12 cellular contexts compared by ENCODE assay signal in genomic region chr4:7021930-7022658, GRCh38. TPM values are rescaled to one million over a fixed set of nuclear protein-coding genes. Genes with fewer than 3 reads are reported as not detected.
DNase-seq lines count a peak whose midpoint lies in the region; ATAC-seq and TF ChIP-seq lines count a peak whose summit lies in the region.
"Had no signal": no experiment of that assay in that cellular context is flagged by ENCODE, and none has a peak within 500 bp of the region (broad histone marks: within the 10 kb centered on the region; RNA-seq: fewer than 3 reads in every experiment).

No MANE protein-coding gene starts in this region.

- POLR2A ChIA-PET in HEK293T (lab: Yijun Ruan, JAX), result no interaction called here

- no peaks in the 10 kb centered on the region for H3K27me3 Mint-ChIP-seq in activated naive CD4-positive, alpha-beta T cell treated with anti-CD3 and anti-CD28 coated beads for 36 hours (ENCODE audit: low read depth)

- no peaks in the 10 kb centered on the region for H3K9me3 Mint-ChIP-seq in activated naive CD4-positive, alpha-beta T cell treated with anti-CD3 and anti-CD28 coated beads for 36 hours

- CTCF ChIA-PET in activated naive CD4-positive, alpha-beta T cell treated with anti-CD3 and anti-CD28 coated beads for 36 hours (lab: Charles Lee), result interaction anchor here (0.6 kb wide), 2 partner anchors 146 to 305 kb away, joined by 3 to 4 read pairs; no protein-coding TSS in a partner anchor
- CTCF ChIA-PET in HEK293T (lab: Yijun Ruan, JAX), result no interaction called here

- peak overlapping the region; percentile 92 for H3K27ac ChIP-seq in epithelial cell of prostate

- peak; percentile 99 for DNase-seq in EL
- peak; percentile 98 for DNase-seq in RPMI7951 (ENCODE audit: low read depth)
- no peak for DNase-seq in epithelial cell of prostate (ENCODE audit: low read depth, low spot score)
- DNase-seq in non-pigmented ciliary epithelial cell (ENCODE audit: low read depth), result peak; percentile 40
- no peak for DNase-seq in activated naive CD4-positive, alpha-beta T cell treated with anti-CD3 and anti-CD28 coated beads for 36 hours
- no peak for DNase-seq in stimulated activated CD4-positive, alpha-beta T cell treated with anti-CD3 and anti-CD28 coated beads, Interleukin-2, amount 100 ng/mL, for 48 hours
- DNase-seq in HEK293T (ENCODE audit: extremely low spot score), result no peak
- DNase-seq: caudate nucleus, NCI-H1436 treated with DMSO at 0.1 percent for 48 hours, occipital lobe, SHP77 had no signal

- ATAC-seq in GM21529 (IDR thresholded peaks at IDR 0.05; ENCODE audit: unreplicated experiment), result no peak

- H3K4me3 Mint-ChIP-seq in activated naive CD4-positive, alpha-beta T cell treated with anti-CD3 and anti-CD28 coated beads for 36 hours, result no peak overlapping the region

- H3K36me3 Mint-ChIP-seq in activated naive CD4-positive, alpha-beta T cell treated with anti-CD3 and anti-CD28 coated beads for 36 hours (ENCODE audit: low read depth), result peaks cover 10% of the 10 kb centered on the region

- intact Hi-C loops in activated naive CD4-positive, alpha-beta T cell treated with anti-CD3 and anti-CD28 coated beads for 36 hours (cut with micrococcal nuclease), result no loop called here

- no peaks in the 10 kb centered on the region for H3K4me1 Mint-ChIP-seq in activated naive CD4-positive, alpha-beta T cell treated with anti-CD3 and anti-CD28 coated beads for 36 hours (ENCODE audit: low read depth)

- no peak overlapping the region for H3K27ac Mint-ChIP-seq in activated naive CD4-positive, alpha-beta T cell treated with anti-CD3 and anti-CD28 coated beads for 36 hours

TF ChIP-seq in HEK293T, 16 proteins besides CTCF, POLR2A, EP300 and RAD21:
- no peak for TF ChIP-seq CTBP1 (IDR thresholded peaks at IDR 0.05; ENCODE audit: borderline replicate concordance)
- TF ChIP-seq PKNOX1 (IDR thresholded peaks at IDR 0.05), result no peak
- no peak for TF ChIP-seq ZNF384 (IDR thresholded peaks at IDR 0.05)
- no peak for TF ChIP-seq BHLHE40 (IDR thresholded peaks at IDR 0.05; ENCODE audit: borderline replicate concordance)
- TF ChIP-seq FOXA1 (IDR thresholded peaks at IDR 0.05), result no peak
- no peak for TF ChIP-seq NFRKB (IDR thresholded peaks at IDR 0.05)
- TF ChIP-seq SP1 (IDR thresholded peaks at IDR 0.05), result no peak
- no peak for TF ChIP-seq HDGF (IDR thresholded peaks at IDR 0.05; ENCODE audit: borderline replicate concordance)
- TF ChIP-seq FOXM1 (IDR thresholded peaks at IDR 0.05; ENCODE audit: borderline replicate concordance), result no peak
- no peak for TF ChIP-seq ELF4 (IDR thresholded peaks at IDR 0.05)
- no peak for TF ChIP-seq FOXK2 (IDR thresholded peaks at IDR 0.05)
- TF ChIP-seq LEF1 (IDR thresholded peaks at IDR 0.05; ENCODE audit: borderline replicate concordance), result no peak
- no peak for TF ChIP-seq ARNT (IDR thresholded peaks at IDR 0.05)
- TF ChIP-seq L3MBTL2 (conservative IDR thresholded peaks at IDR 0.05), result no peak

RNA-seq across cellular contexts. Expression of gene TADA2B, which starts 21.1 kb away (rescaled TPM):
- 4.7 and 5.8 TPM in 2 replicates for total RNA-seq in RPMI7951 (2014; rRNA removed; shearing (Covaris generic))
- total RNA-seq in activated naive CD4-positive, alpha-beta T cell treated with anti-CD3 and anti-CD28 coated beads for 36 hours, result 1 to 10 TPM; 8.2 to 9.9 TPM

RNA-seq across cellular contexts. Expression of gene GRPEL1, which starts 45.8 kb away (rescaled TPM):
- total RNA-seq in RPMI7951 (2014; rRNA removed; shearing (Covaris generic)), result 31.5 and 32.1 TPM in 2 replicates
- total RNA-seq in activated naive CD4-positive, alpha-beta T cell treated with anti-CD3 and anti-CD28 coated beads for 36 hours, result 10 to 100 TPM; 53.7 to 53.9 TPM

Comparison
In these comparisons a context has a peak if more than half of its experiments do, and no peak if none do; other contexts are left out.
1. DNase-seq: peak in EL (single experiment), RPMI7951 (single experiment) and non-pigmented ciliary epithelial cell (single experiment); none in epithelial cell of prostate (single experiment), activated naive CD4-positive, alpha-beta T cell treated with anti-CD3 and anti-CD28 coated beads for 36 hours (single experiment), stimulated activated CD4-positive, alpha-beta T cell treated with anti-CD3 and anti-CD28 coated beads, Interleukin-2, amount 100 ng/mL, for 48 hours (0 of 2) and HEK293T (single experiment).